In genomic region chr5:37015795-37016666, GRCh38 we compare ENCODE assay signal across 24 cellular contexts.
A peak's percentile ranks its signal among the peaks of the same experiment; 100 is the strongest.
DNase-seq lines count a peak whose midpoint lies in the region; ATAC-seq, FAIRE-seq and TF ChIP-seq lines count a peak whose summit lies in the region.
"Had no signal": no experiment of that assay in that cellular context is flagged by ENCODE, and none has a peak within 500 bp of the region (broad histone marks: within the 10 kb centered on the region; RNA-seq: fewer than 3 reads in every experiment).

No MANE protein-coding gene starts in this region.

- no peak overlapping the region for H2AFZ ChIP-seq in IMR-90 (replicated peaks; ENCODE audit: low read length, poor library complexity)

- no peak overlapping the region for H2BK120ac ChIP-seq in IMR-90 (ENCODE audit: low read depth, low read length)

- H2BK20ac ChIP-seq in IMR-90 (ENCODE audit: low read depth, low read length): no peak overlapping the region

- H3K4ac ChIP-seq in IMR-90 (ENCODE audit: low read depth, low read length): no peak overlapping the region

- no peak overlapping the region for H3K9ac ChIP-seq in IMR-90 (ENCODE audit: low read depth, low read length)
- no peak overlapping the region for H3K9ac ChIP-seq in kidney (ENCODE audit: low read length in 2 of 2)
- H3K9ac ChIP-seq: BLaER1 had no signal

- H3K79me1 ChIP-seq in IMR-90 (ENCODE audit: low read depth in 1 of 2, low read length in 2 of 2): no peaks in the 10 kb centered on the region

- DNase-seq in EH (ENCODE audit: low read depth): peak; percentile 48
- DNase-seq in IMR-90: peak; percentile 53
- DNase-seq in bronchial epithelial cell (ENCODE audit: low read depth): peak; percentile 48
- no peak for DNase-seq in kidney
- no peak for DNase-seq in mucosa of gallbladder (ENCODE audit: low spot score)
- no peak for DNase-seq in kidney glomerular epithelial cell (lab: John Stamatoyannopoulos, UW)
- DNase-seq in nephron progenitor cell: no peak
- DNase-seq: activated CD4-positive, alpha-beta memory T cell treated with anti-CD3 and anti-CD28 coated beads for 36 hours; activated T-cell treated with anti-CD3 and anti-CD28 coated beads, Interleukin-2, amount 50 U/mL, for 48 hours; esophagus squamous epithelium; hypothalamus; mesendoderm; NCI-H1436 treated with DMSO at 0.1 percent for 48 hours; NCI-H2171; NCI-H748 treated with DMSO at 0.1 percent for 48 hours; Peyer's patch; psoas muscle; stimulated activated CD8-positive, alpha-beta memory T cell treated with anti-CD3 and anti-CD28 coated beads, Interleukin-4, amount 100 ng/mL, for 48 hours had no signal

- H4K91ac ChIP-seq in IMR-90 (ENCODE audit: insufficient read depth, low read depth, low read length): no peak overlapping the region

- no TSS peak for BruUV-seq in IMR-90 (replicated peaks; lab: Mats Ljungman, UMichigan)

- no CpG with 5 or more reads among the region's 2 CpGs for WGBS in IMR-90 (ENCODE audit: extremely low coverage in 2 of 2, insufficient read length in 1 of 2), 2 experiments

- H3K4me3 ChIP-seq in IMR-90 (ENCODE audit: insufficient read depth, low read depth, low read length) (no peak overlapping the region), bronchial epithelial cell (ENCODE audit: low read depth, low read length) (no peak overlapping the region), kidney (ENCODE audit: low read length in 2 of 2) (no peak overlapping the region)
- H3K4me3 ChIP-seq: BLaER1, breast epithelium, esophagus squamous epithelium, Peyer's patch, psoas muscle, suprapubic skin had no signal

- dilution Hi-C loops in IMR-90 (cut with HindIII; ENCODE audit: low sequenced_read_pairs, unreplicated experiment): no loop called here

- H3K9me1 ChIP-seq in IMR-90 (ENCODE audit: insufficient read depth, low read length): no peaks in the 10 kb centered on the region

- TF ChIP-seq POLR2A in IMR-90 (IDR thresholded peaks at IDR 0.05; ENCODE audit: low read depth, low read length): no peak

- H3K36me3 ChIP-seq in IMR-90 (ENCODE audit: control insufficient read depth, insufficient read depth, low read length) (peaks cover 14% of the 10 kb centered on the region), bronchial epithelial cell (ENCODE audit: control insufficient read depth, insufficient read depth, low read length) (peaks cover 1% of the 10 kb centered on the region), kidney (ENCODE audit: control insufficient read depth in 1 of 2, insufficient read depth in 2 of 2, low read length in 2 of 2) (peaks cover 14 to 36% of the 10 kb centered on the region in 2 donors)

- no peaks in the 10 kb centered on the region for H3K27me3 Mint-ChIP-seq in nephron progenitor cell (ENCODE audit: low read depth, poor library complexity)
- H3K27me3 Mint-ChIP-seq: activated CD4-positive, alpha-beta memory T cell treated with anti-CD3 and anti-CD28 coated beads for 36 hours had no signal

- H3K9me3 ChIP-seq in IMR-90 (ENCODE audit: control insufficient read depth, insufficient read depth, low read length) (no peaks in the 10 kb centered on the region), kidney (ENCODE audit: control insufficient read depth in 1 of 2, low read length in 2 of 2) (no peaks in the 10 kb centered on the region)
- H3K9me3 ChIP-seq: BLaER1, breast epithelium, esophagus squamous epithelium, Peyer's patch, psoas muscle, suprapubic skin had no signal

- POLR2A ChIA-PET in IMR-90 (lab: Charles Lee; ENCODE audit: unreplicated experiment): no interaction called here

- no peak overlapping the region for H3K4me3 Mint-ChIP-seq in nephron progenitor cell
- H3K4me3 Mint-ChIP-seq: activated CD4-positive, alpha-beta memory T cell treated with anti-CD3 and anti-CD28 coated beads for 36 hours; nephron had no signal

- H4K8ac ChIP-seq in IMR-90 (ENCODE audit: low read depth in 2 of 2, low read length in 2 of 2): no peak overlapping the region

- no peak overlapping the region for H3K56ac ChIP-seq in IMR-90 (ENCODE audit: extremely low read depth, insufficient read depth, low read length)

- H3K14ac ChIP-seq in IMR-90 (replicated peaks; ENCODE audit: low read depth, low read length): no peak overlapping the region

- H3K27ac ChIP-seq in IMR-90 (ENCODE audit: insufficient read depth, low read length): no peak overlapping the region
- no peak overlapping the region for H3K27ac ChIP-seq in kidney (ENCODE audit: low read depth in 2 of 2, low read length in 2 of 2)
- H3K27ac ChIP-seq: BLaER1, breast epithelium, esophagus squamous epithelium, Peyer's patch, psoas muscle, suprapubic skin had no signal

- H3K9me3 Mint-ChIP-seq in nephron progenitor cell: peaks cover 6% of the 10 kb centered on the region
- H3K9me3 Mint-ChIP-seq: activated CD4-positive, alpha-beta memory T cell treated with anti-CD3 and anti-CD28 coated beads for 36 hours; activated naive CD4-positive, alpha-beta T cell treated with anti-CD3 and anti-CD28 coated beads, Interleukin-2, amount 50 U/mL, for 72 hours; nephron had no signal

- H3K4me1 ChIP-seq in IMR-90 (ENCODE audit: control insufficient read depth, insufficient read depth, low read length) (no peaks in the 10 kb centered on the region), kidney (ENCODE audit: control insufficient read depth in 1 of 2, insufficient read depth in 1 of 2, low read depth in 1 of 2, low read length in 2 of 2) (no peaks in the 10 kb centered on the region)
- H3K4me1 ChIP-seq: BLaER1, breast epithelium, esophagus squamous epithelium, Peyer's patch, psoas muscle, suprapubic skin had no signal

- H3K18ac ChIP-seq in IMR-90 (ENCODE audit: low read depth, low read length): no peak overlapping the region

- no peaks in the 10 kb centered on the region for H4K20me1 ChIP-seq in IMR-90 (ENCODE audit: insufficient read depth, low read length)
- H4K20me1 ChIP-seq: BLaER1 had no signal

- no peak overlapping the region for H3K23ac ChIP-seq in IMR-90 (ENCODE audit: low read depth, low read length)

- no peak overlapping the region for H2BK15ac ChIP-seq in IMR-90 (ENCODE audit: low read depth, low read length)

- FAIRE-seq in bronchial epithelial cell (lab: Jason Lieb, UNC) (no peak), kidney (lab: Jason Lieb, UNC) (peak; percentile 32)
- FAIRE-seq: HTR-8/SVneo had no signal

- H3K36me3 Mint-ChIP-seq in nephron progenitor cell (ENCODE audit: low read depth): peaks cover 70% of the 10 kb centered on the region
- H3K36me3 Mint-ChIP-seq: activated naive CD4-positive, alpha-beta T cell treated with anti-CD3 and anti-CD28 coated beads, Interleukin-2, amount 50 U/mL, for 72 hours had no signal

- peak overlapping the region; percentile 54 for H2BK5ac ChIP-seq in IMR-90 (ENCODE audit: low read depth, low read length, poor library complexity, severe bottlenecking)

- ATAC-seq in IMR-90 (ENCODE audit: low read depth): peak; percentile 79
- ATAC-seq: psoas muscle had no signal

- TF ChIP-seq CTCF in IMR-90 (conservative IDR thresholded peaks at IDR 0.05; ENCODE audit: low read depth, low read length): no peak
- no peak for TF ChIP-seq CTCF in bronchial epithelial cell (IDR thresholded peaks at IDR 0.05; ENCODE audit: insufficient read depth, low read length, severe bottlenecking)
- no peak for TF ChIP-seq CTCF in kidney (IDR thresholded peaks at IDR 0.05; ENCODE audit: borderline replicate concordance, extremely low read depth, insufficient read depth)
- TF ChIP-seq CTCF in nephron progenitor cell (IDR thresholded peaks at IDR 0.05): no peak

- intact Hi-C loops in IMR-90 (cut with micrococcal nuclease): loop anchor here (5.0 kb wide), 1 partner anchor 36 kb away; no protein-coding TSS in a partner anchor
- intact Hi-C loops in kidney (cut with DNase I): no loop called here

- CTCF ChIA-PET in IMR-90 (lab: Yijun Ruan, JAX): no interaction called here

- in situ Hi-C loops in IMR-90 (cut with MboI; ENCODE audit: low sequenced_read_pairs): no loop called here

- H2AK5ac ChIP-seq in IMR-90 (ENCODE audit: low read depth, low read length): no peak overlapping the region

- H3K27ac Mint-ChIP-seq in nephron progenitor cell: no peak overlapping the region
- H3K27ac Mint-ChIP-seq: activated CD4-positive, alpha-beta memory T cell treated with anti-CD3 and anti-CD28 coated beads for 36 hours; activated naive CD4-positive, alpha-beta T cell treated with anti-CD3 and anti-CD28 coated beads, Interleukin-2, amount 50 U/mL, for 72 hours; nephron had no signal

- H3K4me1 Mint-ChIP-seq in nephron progenitor cell: no peaks in the 10 kb centered on the region
- H3K4me1 Mint-ChIP-seq: nephron had no signal

- H3K27me3 ChIP-seq in IMR-90 (ENCODE audit: control insufficient read depth, insufficient read depth, low read length): no peaks in the 10 kb centered on the region
- no peaks in the 10 kb centered on the region for H3K27me3 ChIP-seq in bronchial epithelial cell (ENCODE audit: control insufficient read depth, insufficient read depth, low read length)
- H3K27me3 ChIP-seq: BLaER1, breast epithelium, esophagus squamous epithelium, Peyer's patch, suprapubic skin had no signal

- no peak overlapping the region for H4K5ac ChIP-seq in IMR-90 (ENCODE audit: low read depth, low read length)

- H2AK9ac ChIP-seq in IMR-90 (replicated peaks; ENCODE audit: low read depth, low read length, poor library complexity): no peak overlapping the region

- no peak for TF ChIP-seq RAD21 in IMR-90 (IDR thresholded peaks at IDR 0.05; ENCODE audit: low read length)

- no peak overlapping the region for H3K4me2 ChIP-seq in IMR-90 (ENCODE audit: low read depth, low read length)
- H3K4me2 ChIP-seq: BLaER1 had no signal

TF ChIP-seq in IMR-90, 13 proteins besides CTCF, POLR2A, EP300 and RAD21:
- TF ChIP-seq USF2 (IDR thresholded peaks at IDR 0.05; ENCODE audit: low read depth, low read length): no peak
- TF ChIP-seq CEBPB (IDR thresholded peaks at IDR 0.05; ENCODE audit: low read depth, low read length): peak; percentile 73

Comparison
In these comparisons a context has a peak if more than half of its experiments do, and no peak if none do; other contexts are left out.
1. DNase-seq: peak in EH (single experiment), IMR-90 (single experiment) and bronchial epithelial cell (single experiment); none in kidney (single experiment), mucosa of gallbladder (single experiment), kidney glomerular epithelial cell (single experiment) and nephron progenitor cell (single experiment).